Comparison of ENCODE assay signal across 16 cellular contexts in genomic region chr9:94160594-94161501, GRCh38.
DNase-seq lines count a peak whose midpoint lies in the region; ATAC-seq, FAIRE-seq and TF ChIP-seq lines count a peak whose summit lies in the region.
"Had no signal": no experiment of that assay in that cellular context is flagged by ENCODE, and none has a peak within 500 bp of the region (broad histone marks: within the 10 kb centered on the region; RNA-seq: fewer than 3 reads in every experiment).

No MANE protein-coding gene starts in this region.

- FAIRE-seq in RCC 7860 (lab: Jason Lieb, UNC): no peak

- H2AFZ ChIP-seq in GM23248 (no peak overlapping the region), Loucy (ENCODE audit: low read length) (no peak overlapping the region), parathyroid adenoma (peak overlapping the region; percentile 29)

- no peaks in the 10 kb centered on the region for H3K36me3 ChIP-seq in GM23248 (ENCODE audit: low read depth)
- no peaks in the 10 kb centered on the region for H3K36me3 ChIP-seq in Loucy (ENCODE audit: insufficient read depth, low read length)
- no peaks in the 10 kb centered on the region for H3K36me3 ChIP-seq in parathyroid adenoma (ENCODE audit: control insufficient read depth, insufficient read depth, low read length)
- H3K36me3 ChIP-seq: upper lobe of left lung had no signal

- H3K4me1 ChIP-seq in GM23248 (ENCODE audit: insufficient read depth): peaks cover 10% of the 10 kb centered on the region
- H3K4me1 ChIP-seq in Loucy (ENCODE audit: insufficient read depth, low read length, poor library complexity, severe bottlenecking): peaks cover 15% of the 10 kb centered on the region
- peaks cover 29% of the 10 kb centered on the region for H3K4me1 ChIP-seq in parathyroid adenoma

- no peaks in the 10 kb centered on the region; the same call in 1 of the 2 replicates for H3F3A ChIP-seq in GM23248 (ENCODE audit: insufficient read depth)
- no peaks in the 10 kb centered on the region; the same call in 1 of the 2 replicates for H3F3A ChIP-seq in Loucy (ENCODE audit: low read depth)

- H3K9me2 ChIP-seq in GM23248 (ENCODE audit: insufficient read depth): no peaks in the 10 kb centered on the region
- no peaks in the 10 kb centered on the region for H3K9me2 ChIP-seq in Loucy (replicated peaks; ENCODE audit: low read depth, low read length)

- DNase-seq in GM23248: peak; percentile 40
- DNase-seq in ecto neural progenitor cell (ENCODE audit: low spot score): peak; percentile 36
- DNase-seq in RCC 7860 (ENCODE audit: low spot score): no peak
- DNase-seq: activated CD4-positive, CD25-positive, alpha-beta regulatory T cell treated with anti-CD3 and anti-CD28 coated beads, Interleukin-2, amount 50 U/mL, for 72 hours; CD4-positive, alpha-beta T cell; left ventricle myocardium superior; naive B cell; NCI-H1436; retina; T-cell; upper lobe of left lung had no signal

- peak; percentile 34; the same call in 1 of the 2 replicates for TF ChIP-seq CTCF in Loucy (conservative IDR thresholded peaks at IDR 0.05; ENCODE audit: low read length)
- no peak for TF ChIP-seq CTCF in parathyroid adenoma (IDR thresholded peaks at IDR 0.05)

- no peaks in the 10 kb centered on the region for H3K27me3 ChIP-seq in GM23248 (replicated peaks; ENCODE audit: insufficient read depth)
- H3K27me3 ChIP-seq in Loucy (ENCODE audit: insufficient read depth, low read length, poor library complexity, severe bottlenecking): no peaks in the 10 kb centered on the region
- no peaks in the 10 kb centered on the region for H3K27me3 ChIP-seq in parathyroid adenoma (ENCODE audit: control insufficient read depth, insufficient read depth, low read length)
- H3K27me3 ChIP-seq: upper lobe of left lung had no signal

- no peaks in the 10 kb centered on the region for H3K9me3 ChIP-seq in GM23248 (ENCODE audit: low read depth)
- H3K9me3 ChIP-seq in Loucy (ENCODE audit: insufficient read depth, low read depth, low read length): no peaks in the 10 kb centered on the region
- no peaks in the 10 kb centered on the region for H3K9me3 ChIP-seq in parathyroid adenoma (ENCODE audit: control insufficient read depth, low read length)
- H3K9me3 ChIP-seq: upper lobe of left lung had no signal

- in situ Hi-C loops in GM23248 (cut with MboI): no loop called here

- H4K20me1 ChIP-seq in GM23248 (ENCODE audit: insufficient read depth) (no peaks in the 10 kb centered on the region), Loucy (ENCODE audit: insufficient read depth, low read length, poor library complexity, severe bottlenecking) (no peaks in the 10 kb centered on the region)

- no peak for ATAC-seq in HG03460 (IDR thresholded peaks at IDR 0.05; ENCODE audit: unreplicated experiment)
- ATAC-seq in HG02678 (IDR thresholded peaks at IDR 0.05; ENCODE audit: unreplicated experiment): no peak
- ATAC-seq: left ventricle myocardium superior, Panc1, T-cell had no signal

- H3K4me3 ChIP-seq in GM23248 (no peak overlapping the region), Loucy (ENCODE audit: low read length, poor library complexity, severe bottlenecking) (no peak overlapping the region), parathyroid adenoma (ENCODE audit: low read depth, low read length) (no peak overlapping the region)
- H3K4me3 ChIP-seq: upper lobe of left lung had no signal

- H3K79me2 ChIP-seq in GM23248 (ENCODE audit: insufficient read depth) (no peaks in the 10 kb centered on the region), Loucy (ENCODE audit: insufficient read depth, low read length) (no peaks in the 10 kb centered on the region), parathyroid adenoma (no peaks in the 10 kb centered on the region)

- H3K4me2 ChIP-seq in GM23248 (ENCODE audit: unreplicated experiment): no peak overlapping the region
- no peak overlapping the region for H3K4me2 ChIP-seq in Loucy (ENCODE audit: low read depth, low read length, poor library complexity, severe bottlenecking)
- H3K4me2 ChIP-seq in parathyroid adenoma (ENCODE audit: low read length): no peak overlapping the region

- H3K9ac ChIP-seq in GM23248 (no peak overlapping the region), Loucy (ENCODE audit: low read depth, low read length, poor library complexity, severe bottlenecking) (no peak overlapping the region), parathyroid adenoma (no peak overlapping the region)

- 81 to 82% methylated on average over 11 of the region's 11 CpGs for WGBS in GM23248 (ENCODE audit: low coverage in 1 of 2, low lambda C conversion rate in 2 of 2, missing lambda C conversion rate in 2 of 2), 2 experiments

- H3K27ac ChIP-seq in GM23248 (no peak overlapping the region), parathyroid adenoma (peak overlapping the region; percentile 41)
- H3K27ac ChIP-seq: upper lobe of left lung had no signal
